11 cellular contexts compared by ENCODE assay signal in the genomic region with DNA sequence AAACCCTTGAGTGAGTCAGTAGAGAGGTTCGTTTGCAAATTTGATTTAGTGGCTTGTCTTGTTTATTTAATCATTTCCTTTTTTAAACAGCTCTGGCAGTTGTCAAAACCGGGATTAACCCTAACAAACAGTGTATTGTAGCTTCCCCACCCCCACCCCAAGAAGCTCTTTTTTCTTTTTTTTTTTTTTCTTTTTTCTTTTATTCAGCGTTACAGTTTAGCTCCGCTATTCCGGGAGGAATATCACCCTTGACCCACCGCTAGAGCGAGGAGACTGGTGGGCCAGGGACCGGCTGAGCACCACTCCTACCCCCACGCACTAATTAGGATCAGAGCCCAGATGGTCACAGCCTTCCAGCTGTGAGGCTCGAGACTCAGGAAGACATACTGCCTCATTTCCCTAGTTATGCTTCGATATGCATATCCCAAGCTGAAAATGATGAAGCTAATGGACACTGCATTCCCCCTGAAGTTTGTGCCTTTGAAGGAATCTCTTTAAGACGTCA. TPM values are rescaled to one million over a fixed set of nuclear protein-coding genes. Genes with fewer than 3 reads are reported as not detected.
DNase-seq lines count a peak whose midpoint lies in the region; ATAC-seq and TF ChIP-seq lines count a peak whose summit lies in the region.
"Had no signal": no experiment of that assay in that cellular context is flagged by ENCODE, and none has a peak within 500 bp of the region (broad histone marks: within the 10 kb centered on the region; RNA-seq: fewer than 3 reads in every experiment).

No MANE protein-coding gene starts in this region.

- H3K9me3 Mint-ChIP-seq in endodermal cell = no peaks in the 10 kb centered on the region
- peaks cover 2% of the 10 kb centered on the region for H3K9me3 Mint-ChIP-seq in neural progenitor cell
- H3K9me3 Mint-ChIP-seq in natural killer cell treated with Interleukin-12 subunit alpha and Interleukin-12 subunit beta and Interleukin-15 and Interleukin-18, amount 100 ng/mL, for 72 hours = no peaks in the 10 kb centered on the region
- H3K9me3 Mint-ChIP-seq: CD8-positive, alpha-beta T cell had no signal

- no peaks in the 10 kb centered on the region for H3K9me3 ChIP-seq in HUES48 (ENCODE audit: control insufficient read depth, insufficient read depth, low read length)
- no peaks in the 10 kb centered on the region for H3K9me3 ChIP-seq in endodermal cell (ENCODE audit: control insufficient read depth, low read length)
- H3K9me3 ChIP-seq in neural progenitor cell (ENCODE audit: low read depth) = no peaks in the 10 kb centered on the region

- H3K4me3 ChIP-seq in ACC112 (ENCODE audit: low read depth, low read length) (peak overlapping the region; percentile 82), HUES48 (ENCODE audit: low read depth, low read length) (peak overlapping the region; percentile 75), endodermal cell (ENCODE audit: low read length) (peak overlapping the region; percentile 72), neural progenitor cell (peak overlapping the region; percentile 68)

- H3K4me1 Mint-ChIP-seq in endodermal cell = peaks cover 12% of the 10 kb centered on the region
- H3K4me1 Mint-ChIP-seq in neural progenitor cell = peaks cover 47% of the 10 kb centered on the region
- H3K4me1 Mint-ChIP-seq in natural killer cell treated with Interleukin-12 subunit alpha and Interleukin-12 subunit beta and Interleukin-15 and Interleukin-18, amount 100 ng/mL, for 72 hours (ENCODE audit: low read depth in 2 of 2) = peaks cover 2 to 4% of the 10 kb centered on the region in 2 donors

- H3F3A ChIP-seq in neural progenitor cell (ENCODE audit: low read depth) = peaks cover 14% of the 10 kb centered on the region

- H3K27ac ChIP-seq in ACC112 (ENCODE audit: low read depth, low read length) = no peak overlapping the region
- no peak overlapping the region for H3K27ac ChIP-seq in HUES48 (ENCODE audit: low read depth, low read length)
- no peak overlapping the region for H3K27ac ChIP-seq in endodermal cell (ENCODE audit: low read depth, low read length)
- no peak overlapping the region for H3K27ac ChIP-seq in neural progenitor cell

- H3K36me3 Mint-ChIP-seq in endodermal cell (ENCODE audit: low read depth) = no peaks in the 10 kb centered on the region
- peaks cover 7% of the 10 kb centered on the region for H3K36me3 Mint-ChIP-seq in neural progenitor cell
- peaks cover 4% of the 10 kb centered on the region for H3K36me3 Mint-ChIP-seq in natural killer cell treated with Interleukin-12 subunit alpha and Interleukin-12 subunit beta and Interleukin-15 and Interleukin-18, amount 100 ng/mL, for 72 hours
- H3K36me3 Mint-ChIP-seq: CD8-positive, alpha-beta T cell had no signal

- H3K27me3 Mint-ChIP-seq in endodermal cell (ENCODE audit: insufficient read depth) (peaks cover 61% of the 10 kb centered on the region), neural progenitor cell (ENCODE audit: insufficient read depth, low read depth) (peaks cover 19% of the 10 kb centered on the region)
- H3K27me3 Mint-ChIP-seq in natural killer cell treated with Interleukin-12 subunit alpha and Interleukin-12 subunit beta and Interleukin-15 and Interleukin-18, amount 100 ng/mL, for 72 hours = peaks cover 28 to 35% of the 10 kb centered on the region in 2 donors

- peak overlapping the region; percentile 96 for H3K4me2 ChIP-seq in neural progenitor cell

- TF ChIP-seq CTCF in endodermal cell (conservative IDR thresholded peaks at IDR 0.05) (no peak), neural progenitor cell (IDR thresholded peaks at IDR 0.05) (no peak)

- H3K27me3 ChIP-seq in ACC112 (ENCODE audit: insufficient read depth, low read length) (peaks cover 83% of the 10 kb centered on the region), HUES48 (ENCODE audit: control insufficient read depth, insufficient read depth, low read length) (peaks cover 32% of the 10 kb centered on the region), endodermal cell (ENCODE audit: control insufficient read depth, insufficient read depth, low read length, poor library complexity, severe bottlenecking) (peaks cover 64% of the 10 kb centered on the region), neural progenitor cell (peaks cover 57% of the 10 kb centered on the region)

- H3K36me3 ChIP-seq in ACC112 (ENCODE audit: insufficient read depth, low read length) (no peaks in the 10 kb centered on the region), HUES48 (ENCODE audit: control insufficient read depth, insufficient read depth, low read length) (no peaks in the 10 kb centered on the region), endodermal cell (ENCODE audit: control insufficient read depth, insufficient read depth, low read length) (no peaks in the 10 kb centered on the region), neural progenitor cell (no peaks in the 10 kb centered on the region)

- WGBS in endodermal cell (ENCODE audit: insufficient coverage in 1 of 2, insufficient read length in 1 of 2), 2 experiments = 18 to 25% methylated on average over 2 to 12 of the region's 12 CpGs

- peak overlapping the region; percentile 65 for H3K4me3 Mint-ChIP-seq in endodermal cell
- H3K4me3 Mint-ChIP-seq in neural progenitor cell = peak overlapping the region; percentile 95
- H3K4me3 Mint-ChIP-seq in natural killer cell treated with Interleukin-12 subunit alpha and Interleukin-12 subunit beta and Interleukin-15 and Interleukin-18, amount 100 ng/mL, for 72 hours = no peak overlapping the region
- H3K4me3 Mint-ChIP-seq: CD8-positive, alpha-beta T cell had no signal

- H2AFZ ChIP-seq in ACC112 (ENCODE audit: low read length, unreplicated experiment) (no peak overlapping the region), neural progenitor cell (replicated peaks) (no peak overlapping the region)

- H4K20me1 ChIP-seq in neural progenitor cell (ENCODE audit: low read depth) = peaks cover 5% of the 10 kb centered on the region

- no peak overlapping the region for H3K27ac Mint-ChIP-seq in endodermal cell
- H3K27ac Mint-ChIP-seq in neural progenitor cell = no peak overlapping the region
- H3K27ac Mint-ChIP-seq in natural killer cell treated with Interleukin-12 subunit alpha and Interleukin-12 subunit beta and Interleukin-15 and Interleukin-18, amount 100 ng/mL, for 72 hours = no peak overlapping the region
- H3K27ac Mint-ChIP-seq: CD8-positive, alpha-beta T cell had no signal

- no peaks in the 10 kb centered on the region for H3K79me2 ChIP-seq in ACC112 (ENCODE audit: control insufficient read depth, insufficient read depth, low read length, unreplicated experiment)
- no peaks in the 10 kb centered on the region for H3K79me2 ChIP-seq in neural progenitor cell (ENCODE audit: low read depth)

- H3K9ac ChIP-seq in HUES48 (ENCODE audit: low read depth, low read length) (no peak overlapping the region), endodermal cell (ENCODE audit: extremely low read depth, low read length, poor library complexity, severe bottlenecking) (no peak overlapping the region), neural progenitor cell (no peak overlapping the region)

- H3K4me1 ChIP-seq in ACC112 (ENCODE audit: control insufficient read depth, insufficient read depth, low read length, unreplicated experiment) (peaks cover 13% of the 10 kb centered on the region), HUES48 (ENCODE audit: control insufficient read depth, insufficient read depth, low read length) (peaks cover 8% of the 10 kb centered on the region), endodermal cell (ENCODE audit: control insufficient read depth, insufficient read depth, low read length) (peaks cover 2% of the 10 kb centered on the region), neural progenitor cell (peaks cover 10% of the 10 kb centered on the region)

- ATAC-seq in natural killer cell treated with Interleukin-12 subunit alpha and Interleukin-12 subunit beta and Interleukin-15 and Interleukin-18, amount 100 ng/mL, for 72 hours = no peak
- ATAC-seq in HG03196 (IDR thresholded peaks at IDR 0.05; ENCODE audit: unreplicated experiment) = no peak
- ATAC-seq: CD8-positive, alpha-beta T cell had no signal

- no peak for DNase-seq in endodermal cell
- DNase-seq in neural progenitor cell (ENCODE audit: low spot score) = peak; percentile 46
- DNase-seq in activated CD4-positive, alpha-beta T cell treated with anti-CD3 and anti-CD28 coated beads, Interleukin-2, amount 50 U/mL, for 4 hours = no peak
- DNase-seq in natural killer cell treated with Interleukin-12 subunit alpha and Interleukin-12 subunit beta and Interleukin-15 and Interleukin-18, amount 100 ng/mL, for 72 hours (ENCODE audit: low spot score) = no peak
- DNase-seq in stimulated activated CD4-positive, alpha-beta T cell treated with anti-CD3 and anti-CD28 coated beads, Interleukin-4, amount 100 ng/mL, for 24 hours = no peak
- DNase-seq: activated gamma-delta T cell; CD8-positive, alpha-beta T cell had no signal

RNA-seq across cellular contexts. Expression of gene PARM1, which starts 2.0 kb away (rescaled TPM):
- total RNA-seq in endodermal cell = 1 to 10 TPM in 1 of 2 donors, under 1 TPM in 1; 0.13 to 1.1 TPM
- polyA plus RNA-seq in endodermal cell (2013, experiment 1 of 2) = 7.4 TPM
- 7.0 TPM for polyA plus RNA-seq in endodermal cell (2013, experiment 2 of 2)
- 1.2 and 1.6 TPM in 2 replicates for total RNA-seq in neural progenitor cell (ENCODE audit: low replicate concordance)
- under 1 TPM in 1 of 2 donors, not detected in 1; 0.39 TPM for total RNA-seq in natural killer cell treated with Interleukin-12 subunit alpha and Interleukin-12 subunit beta and Interleukin-15 and Interleukin-18, amount 100 ng/mL, for 72 hours
- total RNA-seq: CD8-positive, alpha-beta T cell; T-helper 1 cell treated with Interleukin-12 subunit alpha and Interleukin-12 subunit beta and Interleukin-4 antibody, amounts not matched to agents 30 ng/mL and 1 ng/mL, for 36 hours had no signal
